ENCODE assay signal across 19 cellular contexts in the genomic region with DNA sequence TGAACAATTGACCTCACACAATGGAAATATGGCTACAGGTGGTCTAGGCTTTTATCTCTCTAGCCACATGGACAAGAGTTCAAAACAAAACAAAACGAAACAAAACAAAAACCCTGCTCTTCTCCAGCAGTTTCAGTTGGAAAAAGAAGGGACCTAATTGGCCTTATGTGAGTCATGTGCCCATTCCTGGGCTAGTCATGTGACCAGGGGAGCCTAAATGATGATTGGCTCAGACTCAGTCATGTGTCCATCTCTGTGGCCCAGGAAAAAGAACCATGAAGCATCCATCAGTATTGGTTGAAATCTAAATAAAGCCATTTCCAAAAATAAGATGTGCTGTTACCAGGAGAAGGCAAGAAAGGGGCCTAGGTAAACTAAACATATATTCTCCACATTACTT.
DNase-seq lines count a peak whose midpoint lies in the region; ATAC-seq and TF ChIP-seq lines count a peak whose summit lies in the region.
"Had no signal": no experiment of that assay in that cellular context is flagged by ENCODE, and none has a peak within 500 bp of the region (broad histone marks: within the 10 kb centered on the region; RNA-seq: fewer than 3 reads in every experiment).

No MANE protein-coding gene starts in this region.

- TF ChIP-seq CTCF in fibroblast of mammary gland (conservative IDR thresholded peaks at IDR 0.05; ENCODE audit: control insufficient read depth, insufficient read depth, low read depth, low read length) = no peak

- peak; percentile 29 for DNase-seq in ELR (ENCODE audit: low read depth)
- peak; percentile 5 for DNase-seq in Jurkat, Clone E6-1 (ENCODE audit: low read depth, low spot score)
- DNase-seq in NCI-H774 (lab: John Stamatoyannopoulos, UW) = peak; percentile 10
- DNase-seq in fibroblast of mammary gland (ENCODE audit: low read depth) = peak; percentile 12
- DNase-seq: activated CD4-positive, alpha-beta T cell treated with anti-CD3 and anti-CD28 coated beads for 1 hour; activated CD8-positive, alpha-beta memory T cell treated with anti-CD3 and anti-CD28 coated beads, Interleukin-2, amount 10 ng/mL, durations not matched to agents 7 days and 5 days; activated effector memory CD4-positive, alpha-beta T cell treated with anti-CD3 and anti-CD28 coated beads, Interleukin-2, amount 50 U/mL, for 16 hours; adrenal gland; erythroblast; H9; NCI-H1417 treated with DMSO at 0.1 percent for 48 hours; stimulated activated CD4-positive, alpha-beta T cell treated with anti-CD3 and anti-CD28 coated beads, Interleukin-4, amount 100 ng/mL, for 4 hours; T1000 had no signal

- ATAC-seq in GM19351 (IDR thresholded peaks at IDR 0.05; ENCODE audit: unreplicated experiment) (no peak), GM18519 (IDR thresholded peaks at IDR 0.05; ENCODE audit: low FRiP score, unreplicated experiment) (no peak), GM19395 (IDR thresholded peaks at IDR 0.05; ENCODE audit: unreplicated experiment) (no peak)
- ATAC-seq: activated CD8-positive, alpha-beta memory T cell treated with anti-CD3 and anti-CD28 coated beads, Interleukin-2, amount 10 ng/mL, durations not matched to agents 7 days and 5 days; left lobe of liver had no signal

- H3K4me3 ChIP-seq in Jurkat, Clone E6-1 (ENCODE audit: low read length) = no peak overlapping the region
- no peak overlapping the region for H3K4me3 ChIP-seq in fibroblast of mammary gland (ENCODE audit: control insufficient read depth, low read depth, low read length)
- H3K4me3 ChIP-seq: adrenal gland, SJSA1, smooth muscle cell had no signal
